ENCODE assay signal across 3 cellular contexts in genomic region chr1:76876996-76877395, GRCh38. TPM values are rescaled to one million over a fixed set of nuclear protein-coding genes. Genes with fewer than 3 reads are reported as not detected.
"Had no signal": no experiment of that assay in that cellular context is flagged by ENCODE, and none has a peak within 500 bp of the region (broad histone marks: within the 10 kb centered on the region; RNA-seq: fewer than 3 reads in every experiment).

No MANE protein-coding gene starts in this region.

RNA-seq across cellular contexts. Expression of gene ST6GALNAC5, which starts 9.7 kb away (rescaled TPM):
- total RNA-seq: activated CD4-positive, alpha-beta memory T cell treated with anti-CD3 and anti-CD28 coated beads, Interleukin-2, amount 10 ng/mL, durations not matched to agents 7 days and 5 days; activated CD8-positive, alpha-beta memory T cell treated with anti-CD3 and anti-CD28 coated beads, Interleukin-2, amount 10 ng/mL, durations not matched to agents 7 days and 5 days; SJSA1 had no signal
